ENCODE assay signal across 1 cellular context in the genomic region with DNA sequence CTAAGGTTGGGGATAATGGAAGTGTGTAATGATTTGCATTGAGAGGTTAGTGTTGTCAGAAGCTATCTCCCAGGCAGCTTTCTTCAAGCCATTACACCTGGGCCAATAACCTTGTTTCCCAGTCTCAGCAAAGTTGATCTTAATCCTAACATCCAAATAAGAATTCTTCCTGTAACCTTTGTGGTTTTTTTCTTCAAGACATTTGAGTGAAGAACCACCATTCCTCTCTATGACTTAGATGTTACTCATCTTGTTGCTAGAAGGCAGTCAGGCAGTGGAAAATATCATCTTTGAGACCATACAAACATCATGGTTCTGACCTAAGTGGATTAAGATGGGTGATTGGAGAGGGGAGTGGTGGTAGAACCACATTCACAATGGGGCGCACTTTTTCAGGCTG.
TF ChIP-seq lines count a peak whose summit lies in the region.

No MANE protein-coding gene starts in this region.

TF ChIP-seq in HepG2, 621 proteins besides CTCF, POLR2A, EP300 and RAD21 (continued from another document):
- TF ChIP-seq ARID4A (CRISPR knock-in tag; IDR thresholded peaks at IDR 0.05; ENCODE audit: borderline replicate concordance) = no peak
- TF ChIP-seq, protein P1, sequence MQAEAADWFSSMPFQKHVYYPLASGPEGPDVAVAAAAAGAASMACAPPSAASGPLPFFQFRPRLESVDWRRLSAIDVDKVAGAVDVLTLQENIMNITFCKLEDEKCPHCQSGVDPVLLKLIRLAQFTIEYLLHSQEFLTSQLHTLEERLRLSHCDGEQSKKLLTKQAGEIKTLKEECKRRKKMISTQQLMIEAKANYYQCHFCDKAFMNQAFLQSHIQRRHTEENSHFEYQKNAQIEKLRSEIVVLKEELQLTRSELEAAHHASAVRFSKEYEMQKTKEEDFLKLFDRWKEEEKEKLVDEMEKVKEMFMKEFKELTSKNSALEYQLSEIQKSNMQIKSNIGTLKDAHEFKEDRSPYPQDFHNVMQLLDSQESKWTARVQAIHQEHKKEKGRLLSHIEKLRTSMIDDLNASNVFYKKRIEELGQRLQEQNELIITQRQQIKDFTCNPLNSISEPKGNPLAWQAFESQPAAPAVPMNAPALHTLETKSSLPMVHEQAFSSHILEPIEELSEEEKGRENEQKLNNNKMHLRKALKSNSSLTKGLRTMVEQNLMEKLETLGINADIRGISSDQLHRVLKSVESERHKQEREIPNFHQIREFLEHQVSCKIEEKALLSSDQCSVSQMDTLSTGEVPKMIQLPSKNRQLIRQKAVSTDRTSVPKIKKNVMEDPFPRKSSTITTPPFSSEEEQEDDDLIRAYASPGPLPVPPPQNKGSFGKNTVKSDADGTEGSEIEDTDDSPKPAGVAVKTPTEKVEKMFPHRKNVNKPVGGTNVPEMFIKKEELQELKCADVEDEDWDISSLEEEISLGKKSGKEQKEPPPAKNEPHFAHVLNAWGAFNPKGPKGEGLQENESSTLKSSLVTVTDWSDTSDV (CRISPR knock-in tag; IDR thresholded peaks at IDR 0.05) = no peak
- no peak for TF ChIP-seq ZBTB33 (CRISPR knock-in tag; IDR thresholded peaks at IDR 0.05)
